ENCODE assay signal across 10 cellular contexts in genomic region chr19:40688987-40689338, GRCh38. TPM values are rescaled to one million over a fixed set of nuclear protein-coding genes. Genes with fewer than 3 reads are reported as not detected.
DNase-seq lines count a peak whose midpoint lies in the region; TF ChIP-seq lines count a peak whose summit lies in the region.
"Had no signal": no experiment of that assay in that cellular context is flagged by ENCODE, and none has a peak within 500 bp of the region (broad histone marks: within the 10 kb centered on the region; RNA-seq: fewer than 3 reads in every experiment).

No MANE protein-coding gene starts in this region.

- peak overlapping the region in 1 of 2 donors; percentile 91 for H3K27ac ChIP-seq in breast epithelium
- no peak overlapping the region for H3K27ac ChIP-seq in colonic mucosa
- no peak overlapping the region for H3K27ac ChIP-seq in mesodermal cell (ENCODE audit: low read depth, low read length, severe bottlenecking)
- H3K27ac ChIP-seq in uterus = peak overlapping the region; percentile 88 to 94

- whole genome bisulfite sequencing in mesodermal cell (ENCODE audit: insufficient coverage in 2 of 2), 2 experiments = 85% methylated on average over 4 of the region's 4 CpGs; no CpG with 5 or more reads in 1 of the 2 experiments

- H3K36me3 ChIP-seq in breast epithelium (no peaks in the 10 kb centered on the region), colonic mucosa (no peaks in the 10 kb centered on the region), mesodermal cell (ENCODE audit: control insufficient read depth, insufficient read depth, low read length) (peaks cover 39% of the 10 kb centered on the region), uterus (no peaks in the 10 kb centered on the region)

- H3K4me1 Mint-ChIP-seq in MCF 10A (ENCODE audit: insufficient read depth, unreplicated experiment) = peaks cover 18% of the 10 kb centered on the region
- no peaks in the 10 kb centered on the region for H3K4me1 Mint-ChIP-seq in progenitor cell of endocrine pancreas (ENCODE audit: low read depth)

- DNase-seq in breast epithelium (ENCODE audit: low spot score in 2 of 2) (no peak), MCF 10A (ENCODE audit: unreplicated experiment) (no peak), colonic mucosa (no peak), uterus (no peak), progenitor cell of endocrine pancreas (ENCODE audit: low spot score, unreplicated experiment) (no peak), NK-92 (lab: John Stamatoyannopoulos, UW; ENCODE audit: unreplicated experiment) (no peak), islet precursor cell (no peak)
- DNase-seq: NCI-H1105; stimulated activated naive CD8-positive, alpha-beta T cell treated with anti-CD3 and anti-CD28 coated beads, Interleukin-15, amount 100 ng/mL, for 72 hours had no signal

- H3K27me3 ChIP-seq in breast epithelium (no peaks in the 10 kb centered on the region), colonic mucosa (no peaks in the 10 kb centered on the region), uterus (no peaks in the 10 kb centered on the region)

- CTCF ChIA-PET in MCF 10A (lab: Yijun Ruan, JAX) = no interaction called here

- H3K27ac Mint-ChIP-seq in MCF 10A (ENCODE audit: low read depth, unreplicated experiment) (no peak overlapping the region), progenitor cell of endocrine pancreas (no peak overlapping the region)
- H3K27ac Mint-ChIP-seq: stimulated activated naive CD8-positive, alpha-beta T cell treated with anti-CD3 and anti-CD28 coated beads, Interleukin-15, amount 100 ng/mL, for 72 hours had no signal

- intact Hi-C loops in breast epithelium (cut with DNase I; ENCODE audit: low total_unique reads) (no loop called here), MCF 10A (cut with micrococcal nuclease) (no loop called here), colonic mucosa (cut with DNase I) (no loop called here), uterus (cut with DNase I; ENCODE audit: low total_unique reads) (no loop called here)

- no peaks in the 10 kb centered on the region for H3K9me3 Mint-ChIP-seq in MCF 10A (ENCODE audit: unreplicated experiment)
- H3K9me3 Mint-ChIP-seq in progenitor cell of endocrine pancreas (ENCODE audit: low read depth) = no peaks in the 10 kb centered on the region
- H3K9me3 Mint-ChIP-seq: stimulated activated naive CD8-positive, alpha-beta T cell treated with anti-CD3 and anti-CD28 coated beads, Interleukin-15, amount 100 ng/mL, for 72 hours had no signal

- peak overlapping the region in 1 of 2 donors; percentile 66 for H3K9ac ChIP-seq in colonic mucosa (ENCODE audit: low read depth in 2 of 2, low read length in 2 of 2)

- no TSS peak for BruUV-seq in MCF 10A (replicated peaks; lab: Mats Ljungman, UMichigan)

- no peaks in the 10 kb centered on the region for H3K27me3 Mint-ChIP-seq in MCF 10A (ENCODE audit: insufficient read depth, unreplicated experiment)
- H3K27me3 Mint-ChIP-seq in progenitor cell of endocrine pancreas = no peaks in the 10 kb centered on the region
- H3K27me3 Mint-ChIP-seq: stimulated activated naive CD8-positive, alpha-beta T cell treated with anti-CD3 and anti-CD28 coated beads, Interleukin-15, amount 100 ng/mL, for 72 hours had no signal

- POLR2A ChIA-PET in MCF 10A (lab: Yijun Ruan, JAX) = interaction anchor here (0.7 kb wide), 1 partner anchor 11 kb away, joined by 3 read pairs; no protein-coding TSS in a partner anchor

- H3K4me3 Mint-ChIP-seq in MCF 10A (ENCODE audit: unreplicated experiment) = no peak overlapping the region
- H3K4me3 Mint-ChIP-seq in progenitor cell of endocrine pancreas (ENCODE audit: low read depth) = no peak overlapping the region
- H3K4me3 Mint-ChIP-seq: stimulated activated naive CD8-positive, alpha-beta T cell treated with anti-CD3 and anti-CD28 coated beads, Interleukin-15, amount 100 ng/mL, for 72 hours had no signal

- H3K4me1 ChIP-seq in breast epithelium (peaks cover 5 to 6% of the 10 kb centered on the region in 2 donors), colonic mucosa (no peaks in the 10 kb centered on the region), mesodermal cell (ENCODE audit: control insufficient read depth, insufficient read depth, low read length, poor library complexity, severe bottlenecking) (peaks cover 3% of the 10 kb centered on the region), uterus (peaks cover 0 to 8% of the 10 kb centered on the region in 2 donors)

- H3K36me3 Mint-ChIP-seq in MCF 10A (ENCODE audit: insufficient read depth, unreplicated experiment) = peaks cover 14% of the 10 kb centered on the region
- H3K36me3 Mint-ChIP-seq in progenitor cell of endocrine pancreas (ENCODE audit: insufficient read depth) = peaks cover 12% of the 10 kb centered on the region

- H3K9me3 ChIP-seq in breast epithelium = no peaks in the 10 kb centered on the region
- H3K9me3 ChIP-seq in colonic mucosa = no peaks in the 10 kb centered on the region
- no peaks in the 10 kb centered on the region for H3K9me3 ChIP-seq in mesodermal cell (ENCODE audit: control insufficient read depth, low read length)
- no peaks in the 10 kb centered on the region for H3K9me3 ChIP-seq in uterus

- TF ChIP-seq CTCF in breast epithelium (IDR thresholded peaks at IDR 0.05) (no peak), MCF 10A (IDR thresholded peaks at IDR 0.05; ENCODE audit: unreplicated experiment) (no peak), colonic mucosa (IDR thresholded peaks at IDR 0.05) (no peak), uterus (IDR thresholded peaks at IDR 0.05) (no peak), progenitor cell of endocrine pancreas (IDR thresholded peaks at IDR 0.05; ENCODE audit: unreplicated experiment) (no peak)

- H3K4me3 ChIP-seq in breast epithelium (peak overlapping the region; percentile 71 to 94 (median 81)), colonic mucosa (peak overlapping the region; percentile 53), mesodermal cell (ENCODE audit: extremely low read depth, insufficient read depth, low read length, poor library complexity, severe bottlenecking) (peak overlapping the region; percentile 72), uterus (peak overlapping the region; percentile 48 to 88)

- TF ChIP-seq POLR2A in breast epithelium (IDR thresholded peaks at IDR 0.05) (no peak), uterus (IDR thresholded peaks at IDR 0.05) (no peak)

RNA-seq across cellular contexts. Expression of gene NUMBL, which starts 1.5 kb away (rescaled TPM):
- 10 to 100 TPM; 24.6 to 34.7 (median 30.9) TPM for total RNA-seq in breast epithelium
- 18.4 and 21.1 TPM in 2 replicates for total RNA-seq in MCF 10A (2022)
- total RNA-seq in colonic mucosa = 10 to 100 TPM; 12.8 to 22.0 TPM
- 28.6 TPM for polyA plus RNA-seq in mesodermal cell (2013, experiment 1 of 2)
- polyA plus RNA-seq in mesodermal cell (2013, experiment 2 of 2) = 28.4 TPM
- 10 to 100 TPM; 18.8 to 90.5 (median 44.3) TPM for total RNA-seq in uterus
- 14.6 and 20.9 TPM in 2 replicates for total RNA-seq in progenitor cell of endocrine pancreas

RNA-seq across cellular contexts. Expression of gene COQ8B, which starts 27.7 kb away (rescaled TPM):
- total RNA-seq in breast epithelium = 10 to 100 TPM; 28.2 to 50.8 (median 45.7) TPM
- total RNA-seq in MCF 10A (2022) = 41.7 and 46.7 TPM in 2 replicates
- 10 to 100 TPM; 26.5 to 48.5 TPM for total RNA-seq in colonic mucosa
- 28.6 TPM for polyA plus RNA-seq in mesodermal cell (2013, experiment 1 of 2)
- polyA plus RNA-seq in mesodermal cell (2013, experiment 2 of 2) = 31.7 TPM
- 10 to 100 TPM in 3 of 4 donors, 1 to 10 TPM in 1; 9.7 to 51.8 (median 35.6) TPM for total RNA-seq in uterus
- total RNA-seq in progenitor cell of endocrine pancreas = 55.8 and 58.6 TPM in 2 replicates

RNA-seq across cellular contexts. Expression of gene ITPKC, which starts 27.9 kb away (rescaled TPM):
- total RNA-seq in breast epithelium (10 to 100 TPM; 41.8 to 71.6 (median 55.1) TPM), MCF 10A (2022) (27.1 and 33.2 TPM in 2 replicates), colonic mucosa (10 to 100 TPM; 15.8 to 22.0 TPM), uterus (10 to 100 TPM; 14.4 to 41.5 (median 22.8) TPM), progenitor cell of endocrine pancreas (20.1 and 20.7 TPM in 2 replicates)
- 11.5 TPM for polyA plus RNA-seq in mesodermal cell (2013, experiment 1 of 2)
- polyA plus RNA-seq in mesodermal cell (2013, experiment 2 of 2) = 9.0 TPM

Comparison
In these comparisons a context has a peak if more than half of its experiments do, and no peak if none do; other contexts are left out.
1. H3K27ac ChIP-seq: peak in uterus (2 of 2); none in colonic mucosa (single experiment) and mesodermal cell (single experiment).
2. Peak in every context shown above with its lines, with median percentiles within 50 percentile points of each other: H3K4me3 ChIP-seq.